ENCODE assay signal across 3 cellular contexts in the genomic region with DNA sequence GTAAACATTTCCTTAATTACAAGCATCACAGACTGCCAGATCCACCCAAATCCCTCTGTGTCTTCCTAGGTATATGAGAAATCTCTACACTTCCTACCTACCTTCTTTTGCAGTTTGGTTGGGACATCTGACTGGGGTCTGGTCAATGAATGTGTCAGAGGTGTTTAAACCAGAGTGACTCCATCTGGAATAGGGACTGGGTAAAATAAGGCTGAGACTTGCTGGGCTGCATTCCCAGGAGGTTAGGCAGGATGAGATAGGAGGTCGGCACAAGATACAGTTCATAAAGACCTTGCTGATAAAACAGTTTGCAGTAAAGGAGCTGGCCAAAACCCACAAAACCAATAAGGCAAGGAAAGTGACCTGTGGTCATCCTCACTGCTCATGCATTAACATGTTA.
"Had no signal": no experiment of that assay in that cellular context is flagged by ENCODE, and none has a peak within 500 bp of the region (broad histone marks: within the 10 kb centered on the region; RNA-seq: fewer than 3 reads in every experiment).

No MANE protein-coding gene starts in this region.

- H3K4me3 ChIP-seq: GM12878 had no signal

- DNase-seq: GDM1, GF-D8 had no signal

- ATAC-seq: GM12878 had no signal
